In the genomic region with DNA sequence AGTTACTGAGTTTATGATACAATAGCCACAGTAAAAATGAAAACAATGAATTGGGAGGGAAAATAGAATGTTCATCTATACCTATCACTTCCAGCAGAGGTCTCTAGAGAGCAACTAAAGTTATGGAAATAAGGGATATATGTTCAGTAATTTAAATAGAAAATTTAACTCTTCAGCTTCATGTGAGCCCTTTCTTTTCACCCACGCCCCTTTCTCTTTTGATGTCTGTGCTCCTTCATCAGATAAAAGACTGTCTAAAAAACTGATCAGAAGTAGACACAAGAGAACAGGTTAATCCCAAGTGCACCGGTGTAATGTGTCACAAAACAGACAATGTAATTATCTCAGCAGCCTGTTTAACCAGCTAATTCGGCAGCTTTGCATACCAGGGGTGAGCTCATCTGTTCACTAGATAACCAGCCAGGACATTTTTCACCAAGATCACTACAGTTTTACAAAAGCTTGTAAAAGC, we compare ENCODE assay signal across 9 cellular contexts.
DNase-seq lines count a peak whose midpoint lies in the region; ATAC-seq, FAIRE-seq and TF ChIP-seq lines count a peak whose summit lies in the region.
"Had no signal": no experiment of that assay in that cellular context is flagged by ENCODE, and none has a peak within 500 bp of the region (broad histone marks: within the 10 kb centered on the region; RNA-seq: fewer than 3 reads in every experiment).

No MANE protein-coding gene starts in this region.

- no peaks in the 10 kb centered on the region for H3K9me3 Mint-ChIP-seq in Caco-2 (ENCODE audit: unreplicated experiment)
- H3K9me3 Mint-ChIP-seq in naive thymus-derived CD4-positive, alpha-beta T cell = no peaks in the 10 kb centered on the region

- H3K4me1 Mint-ChIP-seq in Caco-2 (ENCODE audit: low read depth, unreplicated experiment) = peaks cover 15% of the 10 kb centered on the region
- H3K4me1 Mint-ChIP-seq in naive thymus-derived CD4-positive, alpha-beta T cell = peaks cover 0 to 5% (median 0%) of the 10 kb centered on the region in 7 donors

- ATAC-seq in HG03571 (IDR thresholded peaks at IDR 0.05; ENCODE audit: unreplicated experiment) (peak; percentile 73), HG02840 (IDR thresholded peaks at IDR 0.05; ENCODE audit: low FRiP score, unreplicated experiment) (no peak)
- peak; percentile 54 for ATAC-seq in naive thymus-derived CD4-positive, alpha-beta T cell

- CTCF ChIA-PET in Caco-2 (lab: Charles Lee) = interaction anchor here (0.7 to 1.3 kb wide), 4 partner anchors 115 to 507 kb away, joined by 3 to 14 read pairs (median 6); no protein-coding TSS in a partner anchor
- CTCF ChIA-PET in naive thymus-derived CD4-positive, alpha-beta T cell (lab: Charles Lee) = interaction anchor here (3.2 kb wide), 1 partner anchor 376 kb away, joined by 17 read pairs; no protein-coding TSS in a partner anchor

- no peak overlapping the region for H3K27ac ChIP-seq in naive thymus-derived CD4-positive, alpha-beta T cell (ENCODE audit: low read depth, low read length)
- H3K27ac ChIP-seq: SJCRH30 had no signal

- H3K4me3 Mint-ChIP-seq in Caco-2 (ENCODE audit: unreplicated experiment) = peak overlapping the region; percentile 56
- peak overlapping the region in 1 of 10 donors; percentile 37 for H3K4me3 Mint-ChIP-seq in naive thymus-derived CD4-positive, alpha-beta T cell

- BruUV-seq in Caco-2 (replicated peaks; lab: Mats Ljungman, UMichigan) = no TSS peak

- H3K36me3 Mint-ChIP-seq in Caco-2 (ENCODE audit: insufficient read depth, unreplicated experiment) = no peaks in the 10 kb centered on the region
- no peaks in the 10 kb centered on the region for H3K36me3 Mint-ChIP-seq in naive thymus-derived CD4-positive, alpha-beta T cell

- H3K27ac Mint-ChIP-seq in Caco-2 (ENCODE audit: unreplicated experiment) = peak overlapping the region; percentile 44
- no peak overlapping the region for H3K27ac Mint-ChIP-seq in naive thymus-derived CD4-positive, alpha-beta T cell

- H3K27me3 ChIP-seq in Caco-2 (replicated peaks; ENCODE audit: control insufficient read depth, insufficient read depth, low read length) = no peaks in the 10 kb centered on the region; the same call in 1 of the 2 replicates
- H3K27me3 ChIP-seq in naive thymus-derived CD4-positive, alpha-beta T cell (ENCODE audit: control insufficient read depth in 2 of 2, insufficient read depth in 2 of 2, low read length in 2 of 2) = no peaks in the 10 kb centered on the region
- H3K27me3 ChIP-seq: SJCRH30 had no signal

- intact Hi-C loops in Caco-2 (cut with micrococcal nuclease; ENCODE audit: unreplicated experiment) = loop anchor here (1.0 to 10.0 kb wide), 10 partner anchors 17 to 462 kb away; no protein-coding TSS in a partner anchor
- intact Hi-C loops in naive thymus-derived CD4-positive, alpha-beta T cell (cut with micrococcal nuclease) = loop anchor here (1.0 kb wide), 2 partner anchors 376 to 469 kb away; no protein-coding TSS in a partner anchor

- DNase-seq in Caco-2 (peak; percentile 42 to 59), GM19239 (ENCODE audit: insufficient read length, low spot score) (no peak), OCI-M1 (lab: John Stamatoyannopoulos, UW) (peak; percentile 71), ecto neural progenitor cell (ENCODE audit: low spot score) (peak; percentile 46), NCI-H1436 (lab: John Stamatoyannopoulos, UW) (no peak)
- DNase-seq in naive thymus-derived CD4-positive, alpha-beta T cell = peak in 6 of 9 donors; percentile 6 to 46 (median 18)

- FAIRE-seq in GM19239 (lab: Jason Lieb, UNC) = peak; percentile 66

- no peaks in the 10 kb centered on the region for H3K27me3 Mint-ChIP-seq in Caco-2 (ENCODE audit: insufficient read depth, unreplicated experiment)
- H3K27me3 Mint-ChIP-seq in naive thymus-derived CD4-positive, alpha-beta T cell = no peaks in the 10 kb centered on the region

- no peaks in the 10 kb centered on the region for H3K36me3 ChIP-seq in Caco-2 (ENCODE audit: control insufficient read depth, insufficient read depth, low read length)
- H3K36me3 ChIP-seq in naive thymus-derived CD4-positive, alpha-beta T cell (ENCODE audit: control insufficient read depth in 2 of 3, insufficient read depth in 3 of 3, low read length in 3 of 3) = no peaks in the 10 kb centered on the region
- H3K36me3 ChIP-seq: SJCRH30 had no signal

- no peak overlapping the region for H3K4me3 ChIP-seq in Caco-2 (ENCODE audit: low read depth, low read length)
- no peak overlapping the region for H3K4me3 ChIP-seq in naive thymus-derived CD4-positive, alpha-beta T cell (ENCODE audit: low read length)
- H3K4me3 ChIP-seq: SJCRH30 had no signal

- peak; percentile 50 to 67 for TF ChIP-seq CTCF in Caco-2 (IDR thresholded peaks at IDR 0.05; ENCODE audit: insufficient read depth in 1 of 2, low read depth in 1 of 2, low read length in 1 of 2, severe bottlenecking in 1 of 2, unreplicated experiment in 1 of 2)

- POLR2A ChIA-PET in Caco-2 (lab: Charles Lee) = no interaction called here
- POLR2A ChIA-PET in naive thymus-derived CD4-positive, alpha-beta T cell (lab: Charles Lee) = no interaction called here

- peaks cover 8% of the 10 kb centered on the region for H3K4me1 ChIP-seq in Caco-2
- H3K4me1 ChIP-seq in naive thymus-derived CD4-positive, alpha-beta T cell (ENCODE audit: control insufficient read depth in 2 of 2, insufficient read depth in 2 of 2, low read length in 2 of 2) = no peaks in the 10 kb centered on the region
- H3K4me1 ChIP-seq: SJCRH30 had no signal

- no peaks in the 10 kb centered on the region for H3K9me3 ChIP-seq in Caco-2
- H3K9me3 ChIP-seq in naive thymus-derived CD4-positive, alpha-beta T cell (ENCODE audit: control insufficient read depth in 2 of 3, low read length in 3 of 3) = no peaks in the 10 kb centered on the region
- H3K9me3 ChIP-seq: SJCRH30 had no signal

Comparison
In these comparisons a context has a peak if more than half of its experiments do, and no peak if none do; other contexts are left out.
1. DNase-seq: peak in Caco-2 (2 of 2), OCI-M1 (single experiment), ecto neural progenitor cell (single experiment) and naive thymus-derived CD4-positive, alpha-beta T cell (6 of 9); none in GM19239 (single experiment) and NCI-H1436 (single experiment).